ENCODE assay signal across 8 cellular contexts in genomic region chr2:241609859-241610793, GRCh38. TPM values are rescaled to one million over a fixed set of nuclear protein-coding genes. Genes with fewer than 3 reads are reported as not detected.
A peak's percentile ranks its signal among the peaks of the same experiment; 100 is the strongest.
DNase-seq lines count a peak whose midpoint lies in the region; ATAC-seq and TF ChIP-seq lines count a peak whose summit lies in the region.

No MANE protein-coding gene starts in this region.

- ATAC-seq in GM18511 (IDR thresholded peaks at IDR 0.05; ENCODE audit: unreplicated experiment) (peak; percentile 98), HG02973 (IDR thresholded peaks at IDR 0.05; ENCODE audit: unreplicated experiment) (peak; percentile 97)

- H3K36me3 Mint-ChIP-seq in endothelial cell (ENCODE audit: low read depth, unreplicated experiment) = peaks cover 19% of the 10 kb centered on the region
- H3K36me3 Mint-ChIP-seq in mesothelial cell of epicardium = peaks cover 2% of the 10 kb centered on the region

- H3K9me3 Mint-ChIP-seq in endothelial cell (ENCODE audit: unreplicated experiment) = no peaks in the 10 kb centered on the region
- H3K9me3 Mint-ChIP-seq in mesothelial cell of epicardium = no peaks in the 10 kb centered on the region

- TF ChIP-seq CTCF in endothelial cell (IDR thresholded peaks at IDR 0.05; ENCODE audit: unreplicated experiment) (peak; percentile 66), mesothelial cell of epicardium (IDR thresholded peaks at IDR 0.05; ENCODE audit: unreplicated experiment) (peak; percentile 53)

- H3K4me3 Mint-ChIP-seq in endothelial cell (ENCODE audit: unreplicated experiment) = peak overlapping the region; percentile 73
- peak overlapping the region; percentile 62 for H3K4me3 Mint-ChIP-seq in mesothelial cell of epicardium

- DNase-seq in NCI-H226 (peak; percentile 84), endothelial cell (ENCODE audit: low spot score) (peak; percentile 90), mesothelial cell of epicardium (ENCODE audit: low spot score in 2 of 2, unreplicated experiment in 2 of 2) (peak; percentile 69 to 79), SKM-1 treated with dmso at 0.1 percent for 144 hours (lab: John Stamatoyannopoulos, UW; ENCODE audit: unreplicated experiment) (no peak)
- DNase-seq in activated CD8-positive, alpha-beta memory T cell treated with anti-CD3 and anti-CD28 coated beads, Interleukin-2, amount 50 U/mL, for 1 hour (ENCODE audit: extremely low read depth) = peak; percentile 72
- peak; percentile 83 to 84 for DNase-seq in stimulated activated CD8-positive, alpha-beta memory T cell treated with anti-CD3 and anti-CD28 coated beads, Interleukin-15, amount 100 ng/mL, for 4 hours (ENCODE audit: low read depth in 2 of 2)

- H3K27me3 Mint-ChIP-seq in endothelial cell (ENCODE audit: unreplicated experiment) = peaks cover 10% of the 10 kb centered on the region
- no peaks in the 10 kb centered on the region for H3K27me3 Mint-ChIP-seq in mesothelial cell of epicardium (ENCODE audit: low read depth)

- H3K27ac Mint-ChIP-seq in endothelial cell (ENCODE audit: unreplicated experiment) = no peak overlapping the region
- peak overlapping the region; percentile 90 for H3K27ac Mint-ChIP-seq in mesothelial cell of epicardium

- H3K4me1 Mint-ChIP-seq in endothelial cell (ENCODE audit: unreplicated experiment) = peaks cover 7% of the 10 kb centered on the region
- peaks cover 6% of the 10 kb centered on the region for H3K4me1 Mint-ChIP-seq in mesothelial cell of epicardium

RNA-seq across cellular contexts. Expression of gene THAP4, which starts 26.8 kb away (rescaled TPM):
- total RNA-seq in endothelial cell (ENCODE audit: unreplicated experiment) (42.5 TPM), mesothelial cell of epicardium (45.7 to 51.5 TPM (median 50.1 TPM) in 3 replicates)

RNA-seq across cellular contexts. Expression of gene ATG4B, which starts 27.4 kb away (rescaled TPM):
- total RNA-seq in endothelial cell (ENCODE audit: unreplicated experiment) = 124 TPM
- 125 to 135 TPM (median 133 TPM) in 3 replicates for total RNA-seq in mesothelial cell of epicardium

RNA-seq across cellular contexts. Expression of gene BOK, which starts 51.6 kb away (rescaled TPM):
- 110 TPM for total RNA-seq in endothelial cell (ENCODE audit: unreplicated experiment)
- 33.0 to 37.2 TPM (median 36.0 TPM) in 3 replicates for total RNA-seq in mesothelial cell of epicardium
